Comparison of ENCODE assay signal across 2 cellular contexts in the genomic region with DNA sequence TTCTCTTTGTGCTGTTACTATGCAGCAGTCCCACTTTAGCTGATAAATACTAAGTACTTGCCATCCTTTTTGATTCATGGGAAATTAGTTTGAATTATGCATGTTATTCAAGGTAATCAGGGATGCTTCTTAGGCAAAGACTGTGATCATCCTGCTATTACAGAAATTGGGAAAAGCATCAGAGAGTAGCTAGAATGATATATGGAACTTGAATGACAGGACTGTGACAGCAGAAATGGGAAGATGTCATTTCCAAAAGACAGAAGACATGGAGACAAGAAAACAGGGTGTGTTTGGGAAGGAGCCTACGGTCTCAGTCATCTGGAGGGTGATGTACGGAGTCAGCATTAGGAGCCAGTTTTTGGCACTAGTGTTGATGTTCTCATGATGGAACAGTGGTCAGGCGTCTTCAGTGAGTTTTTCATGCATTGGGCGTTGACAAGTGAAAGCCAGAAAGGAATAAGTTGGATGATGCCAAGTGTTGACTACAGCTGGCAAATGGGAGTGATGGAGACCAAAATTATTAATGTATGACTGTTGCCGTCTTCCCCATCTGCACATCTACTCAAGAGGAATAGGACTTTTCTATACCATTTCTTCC.
TF ChIP-seq lines count a peak whose summit lies in the region.

No MANE protein-coding gene starts in this region.

TF ChIP-seq in H1, 55 proteins besides CTCF, POLR2A, EP300 and RAD21 (continued from another document):
- TF ChIP-seq FOSL1 (IDR thresholded peaks at IDR 0.05; ENCODE audit: insufficient read depth, low read depth, low read length), result no peak
- no peak for TF ChIP-seq RBBP5 (IDR thresholded peaks at IDR 0.05; ENCODE audit: borderline replicate concordance, low read depth, low read length)
- TF ChIP-seq, protein P1, sequence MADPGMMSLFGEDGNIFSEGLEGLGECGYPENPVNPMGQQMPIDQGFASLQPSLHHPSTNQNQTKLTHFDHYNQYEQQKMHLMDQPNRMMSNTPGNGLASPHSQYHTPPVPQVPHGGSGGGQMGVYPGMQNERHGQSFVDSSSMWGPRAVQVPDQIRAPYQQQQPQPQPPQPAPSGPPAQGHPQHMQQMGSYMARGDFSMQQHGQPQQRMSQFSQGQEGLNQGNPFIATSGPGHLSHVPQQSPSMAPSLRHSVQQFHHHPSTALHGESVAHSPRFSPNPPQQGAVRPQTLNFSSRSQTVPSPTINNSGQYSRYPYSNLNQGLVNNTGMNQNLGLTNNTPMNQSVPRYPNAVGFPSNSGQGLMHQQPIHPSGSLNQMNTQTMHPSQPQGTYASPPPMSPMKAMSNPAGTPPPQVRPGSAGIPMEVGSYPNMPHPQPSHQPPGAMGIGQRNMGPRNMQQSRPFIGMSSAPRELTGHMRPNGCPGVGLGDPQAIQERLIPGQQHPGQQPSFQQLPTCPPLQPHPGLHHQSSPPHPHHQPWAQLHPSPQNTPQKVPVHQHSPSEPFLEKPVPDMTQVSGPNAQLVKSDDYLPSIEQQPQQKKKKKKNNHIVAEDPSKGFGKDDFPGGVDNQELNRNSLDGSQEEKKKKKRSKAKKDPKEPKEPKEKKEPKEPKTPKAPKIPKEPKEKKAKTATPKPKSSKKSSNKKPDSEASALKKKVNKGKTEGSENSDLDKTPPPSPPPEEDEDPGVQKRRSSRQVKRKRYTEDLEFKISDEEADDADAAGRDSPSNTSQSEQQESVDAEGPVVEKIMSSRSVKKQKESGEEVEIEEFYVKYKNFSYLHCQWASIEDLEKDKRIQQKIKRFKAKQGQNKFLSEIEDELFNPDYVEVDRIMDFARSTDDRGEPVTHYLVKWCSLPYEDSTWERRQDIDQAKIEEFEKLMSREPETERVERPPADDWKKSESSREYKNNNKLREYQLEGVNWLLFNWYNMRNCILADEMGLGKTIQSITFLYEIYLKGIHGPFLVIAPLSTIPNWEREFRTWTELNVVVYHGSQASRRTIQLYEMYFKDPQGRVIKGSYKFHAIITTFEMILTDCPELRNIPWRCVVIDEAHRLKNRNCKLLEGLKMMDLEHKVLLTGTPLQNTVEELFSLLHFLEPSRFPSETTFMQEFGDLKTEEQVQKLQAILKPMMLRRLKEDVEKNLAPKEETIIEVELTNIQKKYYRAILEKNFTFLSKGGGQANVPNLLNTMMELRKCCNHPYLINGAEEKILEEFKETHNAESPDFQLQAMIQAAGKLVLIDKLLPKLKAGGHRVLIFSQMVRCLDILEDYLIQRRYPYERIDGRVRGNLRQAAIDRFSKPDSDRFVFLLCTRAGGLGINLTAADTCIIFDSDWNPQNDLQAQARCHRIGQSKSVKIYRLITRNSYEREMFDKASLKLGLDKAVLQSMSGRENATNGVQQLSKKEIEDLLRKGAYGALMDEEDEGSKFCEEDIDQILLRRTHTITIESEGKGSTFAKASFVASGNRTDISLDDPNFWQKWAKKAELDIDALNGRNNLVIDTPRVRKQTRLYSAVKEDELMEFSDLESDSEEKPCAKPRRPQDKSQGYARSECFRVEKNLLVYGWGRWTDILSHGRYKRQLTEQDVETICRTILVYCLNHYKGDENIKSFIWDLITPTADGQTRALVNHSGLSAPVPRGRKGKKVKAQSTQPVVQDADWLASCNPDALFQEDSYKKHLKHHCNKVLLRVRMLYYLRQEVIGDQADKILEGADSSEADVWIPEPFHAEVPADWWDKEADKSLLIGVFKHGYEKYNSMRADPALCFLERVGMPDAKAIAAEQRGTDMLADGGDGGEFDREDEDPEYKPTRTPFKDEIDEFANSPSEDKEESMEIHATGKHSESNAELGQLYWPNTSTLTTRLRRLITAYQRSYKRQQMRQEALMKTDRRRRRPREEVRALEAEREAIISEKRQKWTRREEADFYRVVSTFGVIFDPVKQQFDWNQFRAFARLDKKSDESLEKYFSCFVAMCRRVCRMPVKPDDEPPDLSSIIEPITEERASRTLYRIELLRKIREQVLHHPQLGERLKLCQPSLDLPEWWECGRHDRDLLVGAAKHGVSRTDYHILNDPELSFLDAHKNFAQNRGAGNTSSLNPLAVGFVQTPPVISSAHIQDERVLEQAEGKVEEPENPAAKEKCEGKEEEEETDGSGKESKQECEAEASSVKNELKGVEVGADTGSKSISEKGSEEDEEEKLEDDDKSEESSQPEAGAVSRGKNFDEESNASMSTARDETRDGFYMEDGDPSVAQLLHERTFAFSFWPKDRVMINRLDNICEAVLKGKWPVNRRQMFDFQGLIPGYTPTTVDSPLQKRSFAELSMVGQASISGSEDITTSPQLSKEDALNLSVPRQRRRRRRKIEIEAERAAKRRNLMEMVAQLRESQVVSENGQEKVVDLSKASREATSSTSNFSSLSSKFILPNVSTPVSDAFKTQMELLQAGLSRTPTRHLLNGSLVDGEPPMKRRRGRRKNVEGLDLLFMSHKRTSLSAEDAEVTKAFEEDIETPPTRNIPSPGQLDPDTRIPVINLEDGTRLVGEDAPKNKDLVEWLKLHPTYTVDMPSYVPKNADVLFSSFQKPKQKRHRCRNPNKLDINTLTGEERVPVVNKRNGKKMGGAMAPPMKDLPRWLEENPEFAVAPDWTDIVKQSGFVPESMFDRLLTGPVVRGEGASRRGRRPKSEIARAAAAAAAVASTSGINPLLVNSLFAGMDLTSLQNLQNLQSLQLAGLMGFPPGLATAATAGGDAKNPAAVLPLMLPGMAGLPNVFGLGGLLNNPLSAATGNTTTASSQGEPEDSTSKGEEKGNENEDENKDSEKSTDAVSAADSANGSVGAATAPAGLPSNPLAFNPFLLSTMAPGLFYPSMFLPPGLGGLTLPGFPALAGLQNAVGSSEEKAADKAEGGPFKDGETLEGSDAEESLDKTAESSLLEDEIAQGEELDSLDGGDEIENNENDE (IDR thresholded peaks at IDR 0.05; ENCODE audit: insufficient replicate concordance, low read length), result no peak
- no peak for TF ChIP-seq JUND (IDR thresholded peaks at IDR 0.05; ENCODE audit: low read length)
- no peak for TF ChIP-seq TAF7 (optimal IDR thresholded peaks at IDR 0.05; ENCODE audit: borderline replicate concordance, low read depth, low read length)
- no peak for TF ChIP-seq GABPA (IDR thresholded peaks at IDR 0.05; ENCODE audit: borderline replicate concordance, insufficient read depth, low read length)
- TF ChIP-seq NANOG (IDR thresholded peaks at IDR 0.05; ENCODE audit: insufficient read depth, low read depth, low read length, poor library complexity, severe bottlenecking), result no peak
- TF ChIP-seq TBP (IDR thresholded peaks at IDR 0.05; ENCODE audit: low read depth, low read length), result no peak
- TF ChIP-seq POLR2AphosphoS5 (IDR thresholded peaks at IDR 0.05; ENCODE audit: low read depth, low read length), result no peak
- TF ChIP-seq HDAC6 (IDR thresholded peaks at IDR 0.05; ENCODE audit: low read depth, low read length), result no peak
- TF ChIP-seq TEAD4 (IDR thresholded peaks at IDR 0.05; ENCODE audit: low read depth, low read length), result no peak
- TF ChIP-seq, protein P2, sequence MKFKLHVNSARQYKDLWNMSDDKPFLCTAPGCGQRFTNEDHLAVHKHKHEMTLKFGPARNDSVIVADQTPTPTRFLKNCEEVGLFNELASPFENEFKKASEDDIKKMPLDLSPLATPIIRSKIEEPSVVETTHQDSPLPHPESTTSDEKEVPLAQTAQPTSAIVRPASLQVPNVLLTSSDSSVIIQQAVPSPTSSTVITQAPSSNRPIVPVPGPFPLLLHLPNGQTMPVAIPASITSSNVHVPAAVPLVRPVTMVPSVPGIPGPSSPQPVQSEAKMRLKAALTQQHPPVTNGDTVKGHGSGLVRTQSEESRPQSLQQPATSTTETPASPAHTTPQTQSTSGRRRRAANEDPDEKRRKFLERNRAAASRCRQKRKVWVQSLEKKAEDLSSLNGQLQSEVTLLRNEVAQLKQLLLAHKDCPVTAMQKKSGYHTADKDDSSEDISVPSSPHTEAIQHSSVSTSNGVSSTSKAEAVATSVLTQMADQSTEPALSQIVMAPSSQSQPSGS (IDR thresholded peaks at IDR 0.05; ENCODE audit: low read length), result no peak
- no peak for TF ChIP-seq SP2 (IDR thresholded peaks at IDR 0.05; ENCODE audit: low read length)
- TF ChIP-seq TCF12 (IDR thresholded peaks at IDR 0.05; ENCODE audit: low read depth, low read length), result no peak

TF ChIP-seq in neural cell, 6 proteins besides CTCF, POLR2A, EP300 and RAD21:
- TF ChIP-seq, protein P3, sequence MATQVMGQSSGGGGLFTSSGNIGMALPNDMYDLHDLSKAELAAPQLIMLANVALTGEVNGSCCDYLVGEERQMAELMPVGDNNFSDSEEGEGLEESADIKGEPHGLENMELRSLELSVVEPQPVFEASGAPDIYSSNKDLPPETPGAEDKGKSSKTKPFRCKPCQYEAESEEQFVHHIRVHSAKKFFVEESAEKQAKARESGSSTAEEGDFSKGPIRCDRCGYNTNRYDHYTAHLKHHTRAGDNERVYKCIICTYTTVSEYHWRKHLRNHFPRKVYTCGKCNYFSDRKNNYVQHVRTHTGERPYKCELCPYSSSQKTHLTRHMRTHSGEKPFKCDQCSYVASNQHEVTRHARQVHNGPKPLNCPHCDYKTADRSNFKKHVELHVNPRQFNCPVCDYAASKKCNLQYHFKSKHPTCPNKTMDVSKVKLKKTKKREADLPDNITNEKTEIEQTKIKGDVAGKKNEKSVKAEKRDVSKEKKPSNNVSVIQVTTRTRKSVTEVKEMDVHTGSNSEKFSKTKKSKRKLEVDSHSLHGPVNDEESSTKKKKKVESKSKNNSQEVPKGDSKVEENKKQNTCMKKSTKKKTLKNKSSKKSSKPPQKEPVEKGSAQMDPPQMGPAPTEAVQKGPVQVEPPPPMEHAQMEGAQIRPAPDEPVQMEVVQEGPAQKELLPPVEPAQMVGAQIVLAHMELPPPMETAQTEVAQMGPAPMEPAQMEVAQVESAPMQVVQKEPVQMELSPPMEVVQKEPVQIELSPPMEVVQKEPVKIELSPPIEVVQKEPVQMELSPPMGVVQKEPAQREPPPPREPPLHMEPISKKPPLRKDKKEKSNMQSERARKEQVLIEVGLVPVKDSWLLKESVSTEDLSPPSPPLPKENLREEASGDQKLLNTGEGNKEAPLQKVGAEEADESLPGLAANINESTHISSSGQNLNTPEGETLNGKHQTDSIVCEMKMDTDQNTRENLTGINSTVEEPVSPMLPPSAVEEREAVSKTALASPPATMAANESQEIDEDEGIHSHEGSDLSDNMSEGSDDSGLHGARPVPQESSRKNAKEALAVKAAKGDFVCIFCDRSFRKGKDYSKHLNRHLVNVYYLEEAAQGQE (IDR thresholded peaks at IDR 0.05; ENCODE audit: borderline replicate concordance), result peak; percentile 99
- TF ChIP-seq EZH2 (IDR thresholded peaks at IDR 0.05; ENCODE audit: borderline replicate concordance, insufficient read depth, low read length, poor library complexity, severe bottlenecking) (no peak), POLR2AphosphoS5 (IDR thresholded peaks at IDR 0.05) (peak; percentile 76)
